Comparison of ENCODE assay signal across 16 cellular contexts in genomic region chr7:137696376-137696775, GRCh38.
A peak's percentile ranks its signal among the peaks of the same experiment; 100 is the strongest.
DNase-seq lines count a peak whose midpoint lies in the region; ATAC-seq and TF ChIP-seq lines count a peak whose summit lies in the region.
"Had no signal": no experiment of that assay in that cellular context is flagged by ENCODE, and none has a peak within 500 bp of the region (broad histone marks: within the 10 kb centered on the region; RNA-seq: fewer than 3 reads in every experiment).

No MANE protein-coding gene starts in this region.

- intact Hi-C loops in body of pancreas (cut with DNase I), result no loop called here

- H3K4me3 ChIP-seq in BLaER1 treated with 17β-estradiol and CSF1 and Interleukin-3, amounts not matched to agents 10 nM and 100 nM, result no peak overlapping the region
- no peak overlapping the region for H3K4me3 ChIP-seq in NB4 (ENCODE audit: low read depth, low read length)
- H3K4me3 ChIP-seq in skeletal muscle satellite cell (ENCODE audit: low read length), result no peak overlapping the region
- no peak overlapping the region for H3K4me3 ChIP-seq in body of pancreas
- H3K4me3 ChIP-seq: SJSA1 had no signal

- WGBS in body of pancreas, 2 donors, result 81 to 85% methylated on average over 2 of the region's 2 CpGs

- H3K4me1 ChIP-seq in BLaER1 treated with 17β-estradiol and CSF1 and Interleukin-3, amounts not matched to agents 10 nM and 100 nM, result peaks cover 8 to 33% (median 22%) of the 10 kb centered on the region in 10 experiments; a peak in 17 of 20 replicates
- peaks cover 59% of the 10 kb centered on the region for H3K4me1 ChIP-seq in skeletal muscle satellite cell (ENCODE audit: control insufficient read depth, insufficient read depth, low read length)
- H3K4me1 ChIP-seq in body of pancreas, result peaks cover 4% of the 10 kb centered on the region
- H3K4me1 ChIP-seq: SJSA1 had no signal

- no peaks in the 10 kb centered on the region for H3K9me3 ChIP-seq in BLaER1 treated with 17β-estradiol and CSF1 and Interleukin-3, amounts not matched to agents 10 nM and 100 nM (replicated peaks in 1 of 11)
- H3K9me3 ChIP-seq in skeletal muscle satellite cell (replicated peaks; ENCODE audit: low read length) (no peaks in the 10 kb centered on the region), body of pancreas (no peaks in the 10 kb centered on the region)
- H3K9me3 ChIP-seq: SJSA1 had no signal

- no peak overlapping the region for H3K9ac ChIP-seq in BLaER1 treated with 17β-estradiol and CSF1 and Interleukin-3, amounts not matched to agents 10 nM and 100 nM
- peak overlapping the region; percentile 38 for H3K9ac ChIP-seq in skeletal muscle satellite cell (ENCODE audit: low read depth, low read length)

- DNase-seq in NB4 (ENCODE audit: low read depth) (peak; percentile 19), fibroblast of gingiva (ENCODE audit: low read depth) (peak; percentile 80), body of pancreas (no peak)
- DNase-seq in activated effector memory CD4-positive, alpha-beta T cell treated with Interleukin-2 at 50 U/mL for 16 hours, result no peak
- DNase-seq: COR-L47, DMS 273 treated with DMSO at 0.1 percent for 48 hours, DND-41, H7, Karpas-422, NCI-H1105, NCI-H2171 treated with DMSO at 0.1 percent for 48 hours had no signal

- H3K27me3 ChIP-seq in BLaER1 treated with 17β-estradiol and CSF1 and Interleukin-3, amounts not matched to agents 10 nM and 100 nM, result no peaks in the 10 kb centered on the region
- H3K27me3 ChIP-seq in skeletal muscle satellite cell (ENCODE audit: control insufficient read depth, insufficient read depth, low read length), result no peaks in the 10 kb centered on the region
- no peaks in the 10 kb centered on the region for H3K27me3 ChIP-seq in body of pancreas
- H3K27me3 ChIP-seq: SJSA1 had no signal

- ATAC-seq in body of pancreas, result no peak
- ATAC-seq in HG03045 (IDR thresholded peaks at IDR 0.05; ENCODE audit: unreplicated experiment), result no peak
- ATAC-seq: Panc1 had no signal

- H4K20me1 ChIP-seq in BLaER1 treated with 17β-estradiol and CSF1 and Interleukin-3, amounts not matched to agents 10 nM and 100 nM, result no peaks in the 10 kb centered on the region

- TF ChIP-seq POLR2A in NB4 (IDR thresholded peaks at IDR 0.05; ENCODE audit: extremely low read depth, insufficient read length) (no peak), body of pancreas (IDR thresholded peaks at IDR 0.05) (no peak)

- peak overlapping the region in 7 of 11 experiments; percentile 5 to 49 (median 21); a peak in 11 of 22 replicates for H3K4me2 ChIP-seq in BLaER1 treated with 17β-estradiol and CSF1 and Interleukin-3, amounts not matched to agents 10 nM and 100 nM
- H3K4me2 ChIP-seq in skeletal muscle satellite cell (ENCODE audit: low read length), result peak overlapping the region; percentile 2

- no peaks in the 10 kb centered on the region for H3K36me3 ChIP-seq in BLaER1 treated with 17β-estradiol and CSF1 and Interleukin-3, amounts not matched to agents 10 nM and 100 nM
- H3K36me3 ChIP-seq in skeletal muscle satellite cell (ENCODE audit: insufficient read depth, low read length), result peaks cover 10% of the 10 kb centered on the region
- H3K36me3 ChIP-seq in body of pancreas (replicated peaks in 1 of 2; ENCODE audit: insufficient read depth in 1 of 2, low read depth in 2 of 2), result no peaks in the 10 kb centered on the region
- H3K36me3 ChIP-seq: SJSA1 had no signal

- H3K27ac ChIP-seq in BLaER1 treated with 17β-estradiol and CSF1 and Interleukin-3, amounts not matched to agents 10 nM and 100 nM, result peak overlapping the region in 6 of 11 experiments; percentile 5 to 61 (median 35); a peak in 8 of 22 replicates
- H3K27ac ChIP-seq in body of pancreas, result no peak overlapping the region
- H3K27ac ChIP-seq: SJSA1 had no signal

- no peak for TF ChIP-seq CTCF in NB4 (IDR thresholded peaks at IDR 0.05; ENCODE audit: low read depth, low read length)
- no peak for TF ChIP-seq CTCF in body of pancreas (IDR thresholded peaks at IDR 0.05)

Comparison
In these comparisons a context has a peak if more than half of its experiments do, and no peak if none do; other contexts are left out.
1. H3K27ac ChIP-seq: peak in BLaER1 treated with 17β-estradiol and CSF1 and Interleukin-3, amounts not matched to agents 10 nM and 100 nM (6 of 11); none in body of pancreas (0 of 4).
2. DNase-seq: peak in NB4 (single experiment) and fibroblast of gingiva (single experiment); none in body of pancreas (0 of 4) and activated effector memory CD4-positive, alpha-beta T cell treated with Interleukin-2 at 50 U/mL for 16 hours (single experiment).